ENCODE assay signal across 14 cellular contexts in genomic region chr19:2454199-2454961, GRCh38. TPM values are rescaled to one million over a fixed set of nuclear protein-coding genes. Genes with fewer than 3 reads are reported as not detected.
A peak's percentile ranks its signal among the peaks of the same experiment; 100 is the strongest.
DNase-seq lines count a peak whose midpoint lies in the region; ATAC-seq, FAIRE-seq and TF ChIP-seq lines count a peak whose summit lies in the region.
"Had no signal": no experiment of that assay in that cellular context is flagged by ENCODE, and none has a peak within 500 bp of the region (broad histone marks: within the 10 kb centered on the region; RNA-seq: fewer than 3 reads in every experiment).

No MANE protein-coding gene starts in this region.

- no peak overlapping the region for H2BK120ac ChIP-seq in H1 (replicated peaks; ENCODE audit: low read depth, low read length)

- H3K4me3 Mint-ChIP-seq in MCF 10A (ENCODE audit: unreplicated experiment), result peak overlapping the region; percentile 77
- H3K4me3 Mint-ChIP-seq in stimulated activated naive B cell treated with anti-CD40 and anti-IgM and Interleukin-4, amounts not matched to agents 10 μg/mL and 1 μg/mL and 100 μg/mL, for 72 hours, result peak overlapping the region; percentile 76 to 94

- no peak for TF ChIP-seq CTCF in MCF 10A (IDR thresholded peaks at IDR 0.05; ENCODE audit: unreplicated experiment)
- no peak for TF ChIP-seq CTCF in breast epithelium (IDR thresholded peaks at IDR 0.05)
- TF ChIP-seq CTCF in OCI-LY7 (conservative IDR thresholded peaks at IDR 0.05; ENCODE audit: low read length), result no peak
- TF ChIP-seq CTCF in H1 (IDR thresholded peaks at IDR 0.05; ENCODE audit: control extremely low read depth in 1 of 3, insufficient read depth in 1 of 3, low read depth in 1 of 3, low read length in 3 of 3), result no peak

- no peak overlapping the region for H3K23ac ChIP-seq in H1 (ENCODE audit: insufficient read length)

- H3K36me3 ChIP-seq in breast epithelium, result no peaks in the 10 kb centered on the region
- peaks cover 49% of the 10 kb centered on the region for H3K36me3 ChIP-seq in OCI-LY7 (ENCODE audit: insufficient read depth, low read length)
- no peaks in the 10 kb centered on the region; a peak in 1 of 8 replicates for H3K36me3 ChIP-seq in H1 (ENCODE audit: control insufficient read depth in 2 of 4, insufficient read depth in 4 of 4, low read length in 3 of 4)
- H3K36me3 ChIP-seq: thyroid gland had no signal

- no peak for TF ChIP-seq POLR2A in breast epithelium (IDR thresholded peaks at IDR 0.05)
- no peak for TF ChIP-seq POLR2A in H1 (IDR thresholded peaks at IDR 0.05; ENCODE audit: control extremely low read depth in 1 of 2, low read depth in 2 of 2, low read length in 2 of 2)

- H3K4ac ChIP-seq in H1 (replicated peaks; ENCODE audit: insufficient read length, low read depth, low read length), result no peak overlapping the region

- no peaks in the 10 kb centered on the region for H3K27me3 Mint-ChIP-seq in MCF 10A (ENCODE audit: insufficient read depth, unreplicated experiment)
- H3K27me3 Mint-ChIP-seq in stimulated activated naive B cell treated with anti-CD40 and anti-IgM and Interleukin-4, amounts not matched to agents 10 μg/mL and 1 μg/mL and 100 μg/mL, for 72 hours, result no peaks in the 10 kb centered on the region

- POLR2A ChIA-PET in MCF 10A (lab: Yijun Ruan, JAX) (interaction anchor here (0.6 kb wide), 1 partner anchor 327 kb away, joined by 3 read pairs; no protein-coding TSS in a partner anchor), OCI-LY7 (lab: Charles Lee) (interaction anchor here (0.6 to 1.6 kb wide), 3 partner anchors 15 to 166 kb away, joined by 3 to 9 read pairs (median 8); partner anchors contain the start of gene TIMM13), H1 (lab: Charles Lee; ENCODE audit: partially characterized antibody) (interaction anchor here (3.5 to 6.4 kb wide), 3 partner anchors 11 to 26 kb away, joined by 14 to 76 read pairs (median 45); partner anchors contain the start of genes GADD45B and TIMM13)

- H3K4me1 ChIP-seq in breast epithelium, result peaks cover 0 to 8% of the 10 kb centered on the region in 2 donors
- peaks cover 30% of the 10 kb centered on the region for H3K4me1 ChIP-seq in OCI-LY7 (ENCODE audit: insufficient read depth, low read length, poor library complexity, severe bottlenecking)
- H3K4me1 ChIP-seq in H1 (replicated peaks in 1 of 4; ENCODE audit: control insufficient read depth in 3 of 4, insufficient read depth in 4 of 4, low read length in 3 of 4), result peaks cover 0 to 5% (median 3%) of the 10 kb centered on the region in 4 experiments; a peak in 5 of 7 replicates
- H3K4me1 ChIP-seq: parathyroid adenoma had no signal

- BruUV-seq in MCF 10A (replicated peaks; lab: Mats Ljungman, UMichigan) (TSS peak; percentile 19), OCI-LY7 (replicated peaks; lab: Mats Ljungman, UMichigan) (no TSS peak)

- H3K4me3 ChIP-seq in breast epithelium, result no peak overlapping the region
- peak overlapping the region; percentile 99 for H3K4me3 ChIP-seq in OCI-LY7 (ENCODE audit: low read depth, low read length, poor library complexity, severe bottlenecking)
- H3K4me3 ChIP-seq in H1 (ENCODE audit: extremely low read depth in 1 of 4, insufficient read depth in 2 of 4, low read depth in 3 of 4, low read length in 4 of 4), result peak overlapping the region in 1 of 4 experiments; percentile 100; a peak in 1 of 8 replicates
- H3K4me3 ChIP-seq: esophagus muscularis mucosa, thyroid gland had no signal

- H3K18ac ChIP-seq in H1 (ENCODE audit: extremely low read depth, low read length), result no peak overlapping the region

- H3K36me3 Mint-ChIP-seq in MCF 10A (ENCODE audit: insufficient read depth, unreplicated experiment), result no peaks in the 10 kb centered on the region
- H3K36me3 Mint-ChIP-seq in stimulated activated naive B cell treated with anti-CD40 and anti-IgM and Interleukin-4, amounts not matched to agents 10 μg/mL and 1 μg/mL and 100 μg/mL, for 72 hours, result peaks cover 8 to 17% of the 10 kb centered on the region in 2 donors

- H3K9me2 ChIP-seq in OCI-LY7 (ENCODE audit: insufficient read depth, low read length), result no peaks in the 10 kb centered on the region

- H3K9me3 Mint-ChIP-seq in MCF 10A (ENCODE audit: unreplicated experiment), result no peaks in the 10 kb centered on the region
- H3K9me3 Mint-ChIP-seq in stimulated activated naive B cell treated with anti-CD40 and anti-IgM and Interleukin-4, amounts not matched to agents 10 μg/mL and 1 μg/mL and 100 μg/mL, for 72 hours, result no peaks in the 10 kb centered on the region

- H3K56ac ChIP-seq in H1 (replicated peaks; ENCODE audit: insufficient read length, low read depth, low read length), result no peak overlapping the region

- 0 out of 2 replicates have a peak overlapping the region, but pooled peaks have one; percentile 9 for H2BK12ac ChIP-seq in H1 (ENCODE audit: low read depth, low read length)

- no peak overlapping the region for H3K9ac ChIP-seq in H1 (replicated peaks in 1 of 4; ENCODE audit: extremely low read depth in 1 of 4, low read depth in 3 of 4, low read length in 3 of 4)
- H3K9ac ChIP-seq: parathyroid adenoma had no signal

- intact Hi-C loops in MCF 10A (cut with micrococcal nuclease), result no loop called here
- intact Hi-C loops in breast epithelium (cut with DNase I; ENCODE audit: low total_unique reads), result no loop called here
- intact Hi-C loops in OCI-LY7 (cut with micrococcal nuclease; ENCODE audit: unreplicated experiment), result no loop called here

- H3K27me3 ChIP-seq in breast epithelium (no peaks in the 10 kb centered on the region), H1 (replicated peaks in 1 of 4; ENCODE audit: control insufficient read depth in 3 of 4, extremely low read depth in 1 of 4, insufficient read depth in 3 of 4, low read length in 3 of 4) (no peaks in the 10 kb centered on the region)
- H3K27me3 ChIP-seq: esophagus muscularis mucosa, thyroid gland had no signal

- H3K4me2 ChIP-seq in OCI-LY7 (ENCODE audit: low read length) (peak overlapping the region; percentile 99), H1 (ENCODE audit: insufficient read depth in 1 of 2, low read depth in 2 of 2, low read length in 2 of 2) (peak overlapping the region; percentile 25 to 81; a peak in 3 of 4 replicates)

- no peak overlapping the region for H2BK5ac ChIP-seq in H1 (ENCODE audit: low read depth, low read length)

- WGBS in H1 (ENCODE audit: extremely low coverage in 1 of 2, insufficient coverage in 1 of 2, insufficient read length in 1 of 2, insufficient replicate concordance in 2 of 2, low coverage in 1 of 2, low lambda C conversion rate in 2 of 2, missing lambda C conversion rate in 1 of 2), 2 experiments, result 90% methylated on average over 16 of the region's 19 CpGs; no CpG with 5 or more reads in 1 of the 2 experiments

- peaks cover 18% of the 10 kb centered on the region for H3K4me1 Mint-ChIP-seq in MCF 10A (ENCODE audit: insufficient read depth, unreplicated experiment)
- H3K4me1 Mint-ChIP-seq in stimulated activated naive B cell treated with anti-CD40 and anti-IgM and Interleukin-4, amounts not matched to agents 10 μg/mL and 1 μg/mL and 100 μg/mL, for 72 hours, result peaks cover 27 to 50% of the 10 kb centered on the region in 2 donors

- DNase-seq in MCF 10A (ENCODE audit: unreplicated experiment) (no peak), breast epithelium (ENCODE audit: low spot score in 2 of 2) (no peak), OCI-LY7 (ENCODE audit: low spot score) (no peak), H1 (ENCODE audit: low read depth in 1 of 2, low spot score in 2 of 2) (no peak)
- DNase-seq in stimulated activated naive B cell treated with anti-CD40 and anti-IgM and Interleukin-4, amounts not matched to agents 10 μg/mL and 1 μg/mL and 100 μg/mL, for 72 hours, result no peak
- no peak for DNase-seq in effector CD4-positive, alpha-beta T cell
- DNase-seq: activated CD4-positive, alpha-beta T cell treated with anti-CD3 and anti-CD28 coated beads for 4 hours; kidney; NCI-H2081; thyroid gland had no signal

- H2BK15ac ChIP-seq in H1 (ENCODE audit: low read length), result no peak overlapping the region

- H3K9me3 ChIP-seq in breast epithelium, result no peaks in the 10 kb centered on the region
- no peaks in the 10 kb centered on the region for H3K9me3 ChIP-seq in OCI-LY7 (ENCODE audit: low read length)
- no peaks in the 10 kb centered on the region for H3K9me3 ChIP-seq in H1 (ENCODE audit: insufficient read depth in 2 of 2, low read depth in 1 of 2, low read length in 1 of 2)
- H3K9me3 ChIP-seq: esophagus muscularis mucosa, thyroid gland had no signal

- H4K20me1 ChIP-seq in OCI-LY7 (ENCODE audit: insufficient read depth, low read length) (peaks cover 17% of the 10 kb centered on the region), H1 (replicated peaks in 1 of 2; ENCODE audit: control insufficient read depth in 1 of 2, insufficient read depth in 2 of 2, low read length in 2 of 2) (peaks cover 30 to 31% of the 10 kb centered on the region in 2 experiments)

- H4K91ac ChIP-seq in H1 (replicated peaks; ENCODE audit: insufficient read length, low read length), result no peak overlapping the region

- no peaks in the 10 kb centered on the region for H3K23me2 ChIP-seq in H1 (ENCODE audit: low read depth, low read length)

- peak overlapping the region; percentile 85 for H3K27ac Mint-ChIP-seq in MCF 10A (ENCODE audit: low read depth, unreplicated experiment)
- H3K27ac Mint-ChIP-seq in stimulated activated naive B cell treated with anti-CD40 and anti-IgM and Interleukin-4, amounts not matched to agents 10 μg/mL and 1 μg/mL and 100 μg/mL, for 72 hours, result peak overlapping the region; percentile 71

- no peak for TF ChIP-seq RAD21 in H1 (IDR thresholded peaks at IDR 0.05 in 1 of 2, conservative IDR thresholded peaks at IDR 0.05 in 1 of 2; ENCODE audit: low read depth in 2 of 2, low read length in 2 of 2)

- H3K79me2 ChIP-seq in OCI-LY7 (ENCODE audit: insufficient read depth, low read depth, low read length) (peaks cover 70% of the 10 kb centered on the region), H1 (ENCODE audit: control insufficient read depth in 1 of 2, insufficient read depth in 2 of 2, low read length in 2 of 2) (peaks cover 25 to 68% of the 10 kb centered on the region in 2 experiments)
- H3K79me2 ChIP-seq: parathyroid adenoma had no signal

- H4K8ac ChIP-seq in H1 (ENCODE audit: extremely low read depth, insufficient read depth, low read length), result 0 out of 2 replicates have a peak overlapping the region, but pooled peaks have one; percentile 14

- no peak overlapping the region for H2AK5ac ChIP-seq in H1 (ENCODE audit: low read depth, low read length)

- H3K27ac ChIP-seq in breast epithelium (no peak overlapping the region), OCI-LY7 (ENCODE audit: low read depth, low read length, poor library complexity, severe bottlenecking) (peak overlapping the region; percentile 64), H1 (ENCODE audit: low read depth, low read length) (no peak overlapping the region)
- H3K27ac ChIP-seq: esophagus muscularis mucosa, parathyroid adenoma, thyroid gland had no signal

- no peak overlapping the region for H2BK20ac ChIP-seq in H1 (ENCODE audit: low read length)

- H3K79me1 ChIP-seq in H1 (ENCODE audit: low read depth, low read length), result peaks cover 9% of the 10 kb centered on the region

- no peak for FAIRE-seq in H1 (lab: Jason Lieb, UNC)
- FAIRE-seq: kidney had no signal

- ATAC-seq in stimulated activated naive B cell treated with anti-CD40 and anti-IgM and Interleukin-4, amounts not matched to agents 10 μg/mL and 1 μg/mL and 100 μg/mL, for 72 hours (replicated peaks), result no peak
- no peak for ATAC-seq in HG02840 (IDR thresholded peaks at IDR 0.05; ENCODE audit: low FRiP score, unreplicated experiment)
- ATAC-seq in GM18498 (IDR thresholded peaks at IDR 0.05; ENCODE audit: unreplicated experiment), result no peak

- CTCF ChIA-PET in MCF 10A (lab: Yijun Ruan, JAX), result interaction anchor here (0.6 to 0.8 kb wide), 3 partner anchors 160 to 1472 kb away, joined by 3 to 4 read pairs (median 3); no protein-coding TSS in a partner anchor
- CTCF ChIA-PET in OCI-LY7 (lab: Charles Lee; ENCODE audit: unreplicated experiment), result no interaction called here
- CTCF ChIA-PET in H1 (lab: Charles Lee; ENCODE audit: partially characterized antibody), result interaction anchor here (1.0 to 3.8 kb wide), 5 partner anchors 13 to 160 kb away, joined by 3 to 15 read pairs (median 3); no protein-coding TSS in a partner anchor

- TF ChIP-seq EP300 in H1 (IDR thresholded peaks at IDR 0.05; ENCODE audit: borderline replicate concordance in 1 of 2, low read depth in 2 of 2, low read length in 2 of 2), result no peak

- H3K14ac ChIP-seq in H1 (ENCODE audit: insufficient read length), result no peak overlapping the region

- no peak overlapping the region for H4K5ac ChIP-seq in H1 (ENCODE audit: insufficient read length, low read depth, low read length)

- H2AFZ ChIP-seq in OCI-LY7 (ENCODE audit: low read length) (no peak overlapping the region), H1 (ENCODE audit: low read length) (no peak overlapping the region)
- H2AFZ ChIP-seq: parathyroid adenoma had no signal

RNA-seq across cellular contexts. Expression of gene LMNB2, which starts 2.4 kb away (rescaled TPM):
- total RNA-seq in MCF 10A (2022), result 85.2 and 85.6 TPM in 2 replicates
- 10 to 100 TPM; 13.1 to 25.2 (median 15.7) TPM for total RNA-seq in breast epithelium
- 141 and 150 TPM in 2 replicates for total RNA-seq in OCI-LY7 (2014; rRNA removed; shearing (Covaris generic))
- total RNA-seq in OCI-LY7 (2022), result 113 and 117 TPM in 2 replicates
- 177 and 179 TPM in 2 replicates for total RNA-seq in H1 (2021; fragmentation: NEBNext Ultra II Directional; extraction: Animal tissue kit (Norgen Biotek cat#: 25700))
- 287 and 360 TPM in 2 replicates for polyA plus RNA-seq in H1 (2011; rRNA removed)
- polyA plus RNA-seq in H1 (2011; cell fraction: cytosol; rRNA removed), result 196 TPM
- polyA plus RNA-seq in H1 (2011; cell fraction: nucleus; rRNA removed), result 187 TPM
- 154 to 165 TPM (median 162 TPM) in 4 replicates for polyA plus RNA-seq in H1 (2012, experiment 1 of 2)
- polyA plus RNA-seq in H1 (2012, experiment 2 of 2), result 174 TPM
- polyA plus RNA-seq in H1 (2013, experiment 1 of 2), result 97.9 TPM
- 98.3 TPM for polyA plus RNA-seq in H1 (2013, experiment 2 of 2)
- 105 and 122 TPM in 2 replicates for polyA minus RNA-seq in H1 (2011; rRNA and poly(A)+ RNA removed)
- 69.9 TPM for polyA minus RNA-seq in H1 (2011; cell fraction: cytosol; rRNA and poly(A)+ RNA removed)
- polyA minus RNA-seq in H1 (2011; cell fraction: nucleus; rRNA and poly(A)+ RNA removed), result 36.0 TPM

RNA-seq across cellular contexts. Expression of gene GADD45B, which starts 21.5 kb away (rescaled TPM):
- 28.0 and 53.8 TPM in 2 replicates for total RNA-seq in MCF 10A (2022)
- 100 to 1,000 TPM; 136 to 301 (median 172) TPM for total RNA-seq in breast epithelium
- total RNA-seq in OCI-LY7 (2014; rRNA removed; shearing (Covaris generic)), result 98.4 and 102 TPM in 2 replicates
- 36.5 and 40.5 TPM in 2 replicates for total RNA-seq in OCI-LY7 (2022)
- total RNA-seq in H1 (2021; fragmentation: NEBNext Ultra II Directional; extraction: Animal tissue kit (Norgen Biotek cat#: 25700)), result 11.0 and 11.4 TPM in 2 replicates
- 7.4 and 12.1 TPM in 2 replicates for polyA plus RNA-seq in H1 (2011; rRNA removed)
- 12.6 TPM for polyA plus RNA-seq in H1 (2011; cell fraction: cytosol; rRNA removed)
- 18.4 TPM for polyA plus RNA-seq in H1 (2011; cell fraction: nucleus; rRNA removed)
- polyA plus RNA-seq in H1 (2012, experiment 1 of 2), result 4.8 to 6.5 TPM (median 5.8 TPM) in 4 replicates
- polyA plus RNA-seq in H1 (2012, experiment 2 of 2), result 5.3 TPM
- 7.8 TPM for polyA plus RNA-seq in H1 (2013, experiment 1 of 2)
- polyA plus RNA-seq in H1 (2013, experiment 2 of 2), result 8.5 TPM
- 7.5 and 8.3 TPM in 2 replicates for polyA minus RNA-seq in H1 (2011; rRNA and poly(A)+ RNA removed)
- polyA minus RNA-seq in H1 (2011; cell fraction: cytosol; rRNA and poly(A)+ RNA removed), result 13.9 TPM
- 47.7 TPM for polyA minus RNA-seq in H1 (2011; cell fraction: nucleus; rRNA and poly(A)+ RNA removed)

RNA-seq across cellular contexts. Expression of gene TIMM13, which starts 27.0 kb away (rescaled TPM):
- total RNA-seq in MCF 10A (2022), result 123 and 188 TPM in 2 replicates
- total RNA-seq in breast epithelium, result 10 to 100 TPM; 27.7 to 34.4 (median 28.1) TPM
- total RNA-seq in OCI-LY7 (2014; rRNA removed; shearing (Covaris generic)), result 55.4 and 60.0 TPM in 2 replicates
- total RNA-seq in OCI-LY7 (2022), result 95.3 and 120 TPM in 2 replicates
- 275 and 277 TPM in 2 replicates for total RNA-seq in H1 (2021; fragmentation: NEBNext Ultra II Directional; extraction: Animal tissue kit (Norgen Biotek cat#: 25700))
- 270 and 410 TPM in 2 replicates for polyA plus RNA-seq in H1 (2011; rRNA removed)
- 254 TPM for polyA plus RNA-seq in H1 (2011; cell fraction: cytosol; rRNA removed)
- polyA plus RNA-seq in H1 (2011; cell fraction: nucleus; rRNA removed), result 186 TPM
- 148 to 224 TPM (median 214 TPM) in 4 replicates for polyA plus RNA-seq in H1 (2012, experiment 1 of 2)
- polyA plus RNA-seq in H1 (2012, experiment 2 of 2), result 148 TPM
- polyA plus RNA-seq in H1 (2013, experiment 1 of 2), result 160 TPM
- polyA plus RNA-seq in H1 (2013, experiment 2 of 2), result 179 TPM
- polyA minus RNA-seq in H1 (2011; rRNA and poly(A)+ RNA removed), result 17.5 and 28.6 TPM in 2 replicates
- polyA minus RNA-seq in H1 (2011; cell fraction: cytosol; rRNA and poly(A)+ RNA removed), result 87.3 TPM
- polyA minus RNA-seq in H1 (2011; cell fraction: nucleus; rRNA and poly(A)+ RNA removed), result 60.6 TPM
